13 cellular contexts compared by ENCODE assay signal in genomic region chr7:13851756-13852155, GRCh38.
A peak's percentile ranks its signal among the peaks of the same experiment; 100 is the strongest.
DNase-seq lines count a peak whose midpoint lies in the region; ATAC-seq and TF ChIP-seq lines count a peak whose summit lies in the region.
"Had no signal": no experiment of that assay in that cellular context is flagged by ENCODE, and none has a peak within 500 bp of the region (broad histone marks: within the 10 kb centered on the region; RNA-seq: fewer than 3 reads in every experiment).

No MANE protein-coding gene starts in this region.

- intact Hi-C loops in posterior cingulate gyrus (cut with DNase I), result no loop called here

- TF ChIP-seq CTCF in AG04449 (IDR thresholded peaks at IDR 0.05; ENCODE audit: insufficient read depth, low read length, missing control alignments), result no peak

- no peak for ATAC-seq in GM21423 (IDR thresholded peaks at IDR 0.05; ENCODE audit: unreplicated experiment)

- peak; percentile 57 for DNase-seq in AG04449 (ENCODE audit: low read depth, low spot score)
- peak; percentile 47 for DNase-seq in LHCN-M2 (ENCODE audit: low read depth)
- DNase-seq in SK-N-DZ (ENCODE audit: low spot score), result peak; percentile 77
- DNase-seq in iPS-NIHi11 (ENCODE audit: low spot score), result peak; percentile 13
- no peak for DNase-seq in stimulated activated CD4-positive, alpha-beta T cell treated with anti-CD3 and anti-CD28 coated beads, Interleukin-4, amount 100 ng/mL, for 1 hour
- DNase-seq in SHP77 (lab: John Stamatoyannopoulos, UW), result no peak
- no peak for DNase-seq in posterior cingulate gyrus
- DNase-seq: activated T-cell treated with anti-CD3 and anti-CD28 coated beads, Interleukin-2, amount 50 U/mL, for 48 hours; esophagus squamous epithelium; left ventricle myocardium inferior; RPMI8226; WERI-Rb-1 had no signal

- H3K4me3 ChIP-seq in AG04449 (ENCODE audit: low read depth, low read length), result no peak overlapping the region
- H3K4me3 ChIP-seq: esophagus squamous epithelium, left ventricle myocardium inferior had no signal

- CTCF ChIA-PET in AG04449 (lab: Yijun Ruan, JAX), result interaction anchor here (1.3 kb wide), 1 partner anchor 8 kb away, joined by 3 read pairs; no protein-coding TSS in a partner anchor

- POLR2A ChIA-PET in AG04449 (lab: Yijun Ruan, JAX), result no interaction called here

Comparison
In these comparisons a context has a peak if more than half of its experiments do, and no peak if none do; other contexts are left out.
1. DNase-seq: peak in AG04449 (single experiment), LHCN-M2 (single experiment), SK-N-DZ (single experiment) and iPS-NIHi11 (single experiment); none in stimulated activated CD4-positive, alpha-beta T cell treated with anti-CD3 and anti-CD28 coated beads, Interleukin-4, amount 100 ng/mL, for 1 hour (single experiment), SHP77 (0 of 2) and posterior cingulate gyrus (0 of 10).